In genomic region chr19:40512110-40512472, GRCh38 we compare ENCODE assay signal across 1 cellular context.
TF ChIP-seq lines count a peak whose summit lies in the region.

No MANE protein-coding gene starts in this region.

TF ChIP-seq in GM12878, 131 proteins besides CTCF, POLR2A, EP300 and RAD21:
- TF ChIP-seq PKNOX1 (IDR thresholded peaks at IDR 0.05) (no peak), SUPT20H (IDR thresholded peaks at IDR 0.05; ENCODE audit: borderline replicate concordance, control insufficient read depth, low read depth, low read length) (no peak), CHD2 (IDR thresholded peaks at IDR 0.05; ENCODE audit: borderline replicate concordance, low read depth, low read length) (no peak), ZNF622 (IDR thresholded peaks at IDR 0.05) (no peak), BCL11A (IDR thresholded peaks at IDR 0.05; ENCODE audit: low read depth, low read length) (no peak), USF1 (IDR thresholded peaks at IDR 0.05; ENCODE audit: borderline replicate concordance, extremely low read length, insufficient read depth, low read depth, low read length) (peak; percentile 20)
